13 cellular contexts compared by ENCODE assay signal in genomic region chr19:6668696-6669095, GRCh38. TPM values are rescaled to one million over a fixed set of nuclear protein-coding genes. Genes with fewer than 3 reads are reported as not detected.
DNase-seq lines count a peak whose midpoint lies in the region; ATAC-seq lines count a peak whose summit lies in the region.
"Had no signal": no experiment of that assay in that cellular context is flagged by ENCODE, and none has a peak within 500 bp of the region (broad histone marks: within the 10 kb centered on the region; RNA-seq: fewer than 3 reads in every experiment).

No MANE protein-coding gene starts in this region.

- no peaks in the 10 kb centered on the region for H3K9me3 Mint-ChIP-seq in activated CD8-positive, alpha-beta memory T cell treated with anti-CD3 and anti-CD28 coated beads, Interleukin-2, amount 10 ng/mL, durations not matched to agents 7 days and 5 days (ENCODE audit: low read depth)
- no peaks in the 10 kb centered on the region for H3K9me3 Mint-ChIP-seq in effector memory CD8-positive, alpha-beta T cell
- no peaks in the 10 kb centered on the region for H3K9me3 Mint-ChIP-seq in stimulated activated naive CD8-positive, alpha-beta T cell treated with anti-CD3 and anti-CD28 coated beads, Interleukin-15, Interleukin-2, amounts not matched to agents 100 ng/mL and 50 ng/mL, for 24 hours

- peaks cover 34% of the 10 kb centered on the region for H3K36me3 Mint-ChIP-seq in activated CD8-positive, alpha-beta memory T cell treated with anti-CD3 and anti-CD28 coated beads, Interleukin-2, amount 10 ng/mL, durations not matched to agents 7 days and 5 days
- peaks cover 64% of the 10 kb centered on the region for H3K36me3 Mint-ChIP-seq in effector memory CD8-positive, alpha-beta T cell (ENCODE audit: insufficient read depth)
- peaks cover 32% of the 10 kb centered on the region for H3K36me3 Mint-ChIP-seq in stimulated activated naive CD8-positive, alpha-beta T cell treated with anti-CD3 and anti-CD28 coated beads, Interleukin-15, Interleukin-2, amounts not matched to agents 100 ng/mL and 50 ng/mL, for 24 hours (ENCODE audit: low read depth)

- DNase-seq in activated CD8-positive, alpha-beta memory T cell treated with anti-CD3 and anti-CD28 coated beads, Interleukin-2, amount 10 ng/mL, durations not matched to agents 7 days and 5 days: peak; percentile 58
- DNase-seq in activated CD8-positive, alpha-beta memory T cell treated with anti-CD3 and anti-CD28 coated beads, Interleukin-2, amount 50 U/mL, for 4 hours: no peak
- peak; percentile 20 for DNase-seq in activated CD4-positive, alpha-beta T cell treated with anti-CD3 and anti-CD28 coated beads, Interleukin-2, amount 50 U/mL, for 1 hour
- DNase-seq in effector memory CD8-positive, alpha-beta T cell: no peak
- DNase-seq: ACHN, DMS153, HCEC 1CT, NCI-H187 treated with DMSO at 0.1 percent for 48 hours, thyroid gland had no signal

- peak overlapping the region; percentile 99 for H3K4me3 Mint-ChIP-seq in activated CD8-positive, alpha-beta memory T cell treated with anti-CD3 and anti-CD28 coated beads, Interleukin-2, amount 10 ng/mL, durations not matched to agents 7 days and 5 days
- peak overlapping the region; percentile 98 for H3K4me3 Mint-ChIP-seq in effector memory CD8-positive, alpha-beta T cell
- peak overlapping the region; percentile 98 for H3K4me3 Mint-ChIP-seq in stimulated activated naive CD8-positive, alpha-beta T cell treated with anti-CD3 and anti-CD28 coated beads, Interleukin-15, Interleukin-2, amounts not matched to agents 100 ng/mL and 50 ng/mL, for 24 hours

- peaks cover 9% of the 10 kb centered on the region for H3K27me3 Mint-ChIP-seq in activated CD8-positive, alpha-beta memory T cell treated with anti-CD3 and anti-CD28 coated beads, Interleukin-2, amount 10 ng/mL, durations not matched to agents 7 days and 5 days
- H3K27me3 Mint-ChIP-seq in effector memory CD8-positive, alpha-beta T cell: no peaks in the 10 kb centered on the region
- H3K27me3 Mint-ChIP-seq in stimulated activated naive CD8-positive, alpha-beta T cell treated with anti-CD3 and anti-CD28 coated beads, Interleukin-15, Interleukin-2, amounts not matched to agents 100 ng/mL and 50 ng/mL, for 24 hours: no peaks in the 10 kb centered on the region

- peaks cover 44% of the 10 kb centered on the region for H3K4me1 Mint-ChIP-seq in activated CD8-positive, alpha-beta memory T cell treated with anti-CD3 and anti-CD28 coated beads, Interleukin-2, amount 10 ng/mL, durations not matched to agents 7 days and 5 days
- peaks cover 52 to 54% of the 10 kb centered on the region in 2 donors for H3K4me1 Mint-ChIP-seq in effector memory CD8-positive, alpha-beta T cell (ENCODE audit: low read depth in 2 of 2)
- H3K4me1 Mint-ChIP-seq in stimulated activated naive CD8-positive, alpha-beta T cell treated with anti-CD3 and anti-CD28 coated beads, Interleukin-15, Interleukin-2, amounts not matched to agents 100 ng/mL and 50 ng/mL, for 24 hours (ENCODE audit: low read depth): peaks cover 42% of the 10 kb centered on the region

- no peak for ATAC-seq in activated CD8-positive, alpha-beta memory T cell treated with anti-CD3 and anti-CD28 coated beads, Interleukin-2, amount 10 ng/mL, durations not matched to agents 7 days and 5 days
- peak; percentile 6 for ATAC-seq in effector memory CD8-positive, alpha-beta T cell (replicated peaks)
- ATAC-seq in GM21423 (IDR thresholded peaks at IDR 0.05; ENCODE audit: unreplicated experiment) (no peak), HG02588 (IDR thresholded peaks at IDR 0.05; ENCODE audit: unreplicated experiment) (no peak), HG02798 (IDR thresholded peaks at IDR 0.05; ENCODE audit: poor library complexity, unreplicated experiment) (no peak)

- H3K27ac Mint-ChIP-seq in activated CD8-positive, alpha-beta memory T cell treated with anti-CD3 and anti-CD28 coated beads, Interleukin-2, amount 10 ng/mL, durations not matched to agents 7 days and 5 days: peak overlapping the region; percentile 90
- peak overlapping the region; percentile 95 to 99 for H3K27ac Mint-ChIP-seq in effector memory CD8-positive, alpha-beta T cell
- peak overlapping the region; percentile 98 for H3K27ac Mint-ChIP-seq in stimulated activated naive CD8-positive, alpha-beta T cell treated with anti-CD3 and anti-CD28 coated beads, Interleukin-15, Interleukin-2, amounts not matched to agents 100 ng/mL and 50 ng/mL, for 24 hours

- CTCF ChIA-PET in activated CD8-positive, alpha-beta memory T cell treated with anti-CD3 and anti-CD28 coated beads, Interleukin-2, amount 10 ng/mL, durations not matched to agents 7 days and 5 days (lab: Charles Lee): interaction anchor here (0.9 to 3.3 kb wide), 10 partner anchors 14 to 194 kb away, joined by 3 to 13 read pairs (median 9); partner anchors contain the start of gene GPR108

RNA-seq across cellular contexts. Expression of gene TNFSF14, which starts 1.3 kb away (rescaled TPM):
- total RNA-seq in activated CD8-positive, alpha-beta memory T cell treated with anti-CD3 and anti-CD28 coated beads, Interleukin-2, amount 10 ng/mL, durations not matched to agents 7 days and 5 days: 10 to 100 TPM; 31.1 to 55.9 TPM

RNA-seq across cellular contexts. Expression of gene C3, which starts 51.8 kb away (rescaled TPM):
- 1 to 10 TPM in 1 of 2 experiments, under 1 TPM in 1; 0.67 to 1.0 TPM for total RNA-seq in activated CD8-positive, alpha-beta memory T cell treated with anti-CD3 and anti-CD28 coated beads, Interleukin-2, amount 10 ng/mL, durations not matched to agents 7 days and 5 days

Comparison
In these comparisons a context has a peak if more than half of its experiments do, and no peak if none do; other contexts are left out.
1. DNase-seq: peak in activated CD8-positive, alpha-beta memory T cell treated with anti-CD3 and anti-CD28 coated beads, Interleukin-2, amount 10 ng/mL, durations not matched to agents 7 days and 5 days (single experiment) and activated CD4-positive, alpha-beta T cell treated with anti-CD3 and anti-CD28 coated beads, Interleukin-2, amount 50 U/mL, for 1 hour (single experiment); none in activated CD8-positive, alpha-beta memory T cell treated with anti-CD3 and anti-CD28 coated beads, Interleukin-2, amount 50 U/mL, for 4 hours (single experiment) and effector memory CD8-positive, alpha-beta T cell (0 of 3).
2. Peak in every context shown above with its lines, with median percentiles within 50 percentile points of each other: H3K27ac Mint-ChIP-seq and H3K4me3 Mint-ChIP-seq.